21 cellular contexts compared by ENCODE assay signal in genomic region chr5:56097055-56097454, GRCh38.
"Had no signal": no experiment of that assay in that cellular context is flagged by ENCODE, and none has a peak within 500 bp of the region (broad histone marks: within the 10 kb centered on the region; RNA-seq: fewer than 3 reads in every experiment).

No MANE protein-coding gene starts in this region.

- ATAC-seq: activated CD4-positive, CD25-positive, alpha-beta regulatory T cell treated with anti-CD3 and anti-CD28 coated beads, Interleukin-2, amount 50 U/mL, for 24 hours; activated CD8-positive, alpha-beta memory T cell treated with anti-CD3 and anti-CD28 coated beads, Interleukin-2, amount 10 ng/mL, durations not matched to agents 7 days and 5 days; left ventricle myocardium superior; right cardiac atrium; stimulated activated naive CD8-positive, alpha-beta T cell treated with anti-CD3 and anti-CD28 coated beads, Interleukin-15, Interleukin-2, amounts not matched to agents 100 U/mL and 50 U/mL, for 24 hours had no signal

- H3K4me1 ChIP-seq: prostate gland, transverse colon had no signal

- H3K4me3 ChIP-seq: transverse colon, vagina had no signal

- H3K27me3 Mint-ChIP-seq: activated naive CD8-positive, alpha-beta T cell; activated T-cell treated with anti-CD3 and anti-CD28 coated beads, Interleukin-2, amount 50 U/mL, for 24 hours; brain; central memory CD8-positive, alpha-beta T cell had no signal

- H3K9me3 ChIP-seq: prostate gland, transverse colon, vagina had no signal

- H3K27ac ChIP-seq: transverse colon, vagina had no signal

- H3K9me3 Mint-ChIP-seq: activated T-cell treated with anti-CD3 and anti-CD28 coated beads, Interleukin-2, amount 50 U/mL, for 24 hours; central memory CD8-positive, alpha-beta T cell had no signal

- H3K27me3 ChIP-seq: transverse colon, vagina had no signal

- H3K27ac Mint-ChIP-seq: activated CD8-positive, alpha-beta memory T cell treated with anti-CD3 and anti-CD28 coated beads, Interleukin-2, amount 10 ng/mL, durations not matched to agents 7 days and 5 days; activated naive CD8-positive, alpha-beta T cell; brain had no signal

- DNase-seq: activated CD4-positive, alpha-beta T cell treated with anti-CD3 and anti-CD28 coated beads, Interleukin-2, amount 50 U/mL, for 4 hours; activated CD8-positive, alpha-beta memory T cell treated with anti-CD3 and anti-CD28 coated beads, Interleukin-2, amount 10 ng/mL, durations not matched to agents 7 days and 5 days; activated T-cell treated with anti-CD3 and anti-CD28 coated beads, Interleukin-2, amount 50 U/mL, for 24 hours; amygdala; cortex of kidney; effector CD8-positive, alpha-beta T cell; foreskin fibroblast; glutamatergic neuron; left ventricle myocardium superior; mesendoderm; right cardiac atrium; small intestine; stimulated activated CD4-positive, alpha-beta T cell treated with anti-CD3 and anti-CD28 coated beads, Interleukin-4, amount 100 ng/mL, for 4 hours; stimulated activated naive CD8-positive, alpha-beta T cell treated with anti-CD3 and anti-CD28 coated beads, Interleukin-15, Interleukin-2, amounts not matched to agents 100 U/mL and 50 U/mL, for 24 hours; transverse colon had no signal

- H3K36me3 Mint-ChIP-seq: activated naive CD8-positive, alpha-beta T cell; brain had no signal

- H3K36me3 ChIP-seq: prostate gland, transverse colon, vagina had no signal

- H3K4me3 Mint-ChIP-seq: activated CD8-positive, alpha-beta memory T cell treated with anti-CD3 and anti-CD28 coated beads, Interleukin-2, amount 10 ng/mL, durations not matched to agents 7 days and 5 days; activated naive CD8-positive, alpha-beta T cell; activated T-cell treated with anti-CD3 and anti-CD28 coated beads, Interleukin-2, amount 50 U/mL, for 24 hours; brain; central memory CD8-positive, alpha-beta T cell had no signal
